ENCODE assay signal across 12 cellular contexts in the genomic region with DNA sequence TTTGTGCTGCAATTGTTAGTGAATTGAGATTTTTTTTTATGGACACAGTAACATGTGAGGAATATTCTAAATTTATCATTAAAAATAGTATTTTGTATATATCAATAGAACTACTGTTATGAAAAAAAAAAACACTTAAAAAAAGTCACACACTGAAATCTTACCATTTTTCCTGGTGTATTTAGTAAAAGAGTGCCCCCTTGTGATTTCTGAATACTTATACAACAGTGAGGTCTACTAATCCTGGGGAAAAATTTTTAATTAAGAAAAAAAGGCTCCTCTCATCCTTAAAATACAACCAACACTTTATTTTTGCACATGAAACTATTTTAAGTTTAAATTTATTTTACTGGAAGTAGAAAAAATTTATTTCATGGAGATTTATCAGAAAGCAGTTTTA. TPM values are rescaled to one million over a fixed set of nuclear protein-coding genes. Genes with fewer than 3 reads are reported as not detected.
A peak's percentile ranks its signal among the peaks of the same experiment; 100 is the strongest.
DNase-seq lines count a peak whose midpoint lies in the region; ATAC-seq, FAIRE-seq and TF ChIP-seq lines count a peak whose summit lies in the region.
"Had no signal": no experiment of that assay in that cellular context is flagged by ENCODE, and none has a peak within 500 bp of the region (broad histone marks: within the 10 kb centered on the region; RNA-seq: fewer than 3 reads in every experiment).

No MANE protein-coding gene starts in this region.

- no peak for TF ChIP-seq POLR2A in GM12878 (IDR thresholded peaks at IDR 0.05; ENCODE audit: low read depth, low read length)

- H3K9ac ChIP-seq in GM12878 (ENCODE audit: control insufficient read depth, insufficient read depth, low read length), result no peak overlapping the region

- no peak for FAIRE-seq in GM12878 (lab: Jason Lieb, UNC)

- H3K9me3 Mint-ChIP-seq in activated naive CD4-positive, alpha-beta T cell treated with anti-CD3 and anti-CD28 coated beads, Interleukin-2, amount 10 ng/mL, durations not matched to agents 7 days and 5 days, result peaks cover 8% of the 10 kb centered on the region

- H3K4me1 Mint-ChIP-seq in activated naive CD4-positive, alpha-beta T cell treated with anti-CD3 and anti-CD28 coated beads, Interleukin-2, amount 10 ng/mL, durations not matched to agents 7 days and 5 days, result no peaks in the 10 kb centered on the region

- H3K4me1 ChIP-seq in GM12878 (ENCODE audit: control insufficient read depth, insufficient read depth, low read length), result no peaks in the 10 kb centered on the region

- H3K27ac ChIP-seq in GM12878 (ENCODE audit: control insufficient read depth, insufficient read depth), result no peak overlapping the region
- H3K27ac ChIP-seq: ovary had no signal

- POLR2A ChIA-PET in GM12878 (lab: Charles Lee), result no interaction called here

- no peaks in the 10 kb centered on the region for H4K20me1 ChIP-seq in GM12878 (ENCODE audit: control insufficient read depth, insufficient read depth)

- in situ Hi-C loops in GM13977 (cut with MboI; ENCODE audit: low pct_unique_long_range_greater_than_20kb, low sequenced_read_pairs, unreplicated experiment), result loop anchor here (25.0 kb wide), 1 partner anchor 278 kb away; no protein-coding TSS in a partner anchor
- in situ Hi-C loops in GM12878 (cut with MboI), result loop anchor here (25.0 kb wide), 1 partner anchor 1128 kb away; no protein-coding TSS in a partner anchor

- no peak for DNase-seq in GM13977 (ENCODE audit: low spot score)
- peak; percentile 36 for DNase-seq in NCI-H1105 treated with DMSO at 0.1 percent for 48 hours (lab: John Stamatoyannopoulos, UW)
- DNase-seq in GM12878 (ENCODE audit: low read depth, low spot score), result no peak
- peak; percentile 48 for DNase-seq in medulla oblongata (ENCODE audit: extremely low spot score)
- no peak for DNase-seq in activated naive CD4-positive, alpha-beta T cell treated with anti-CD3 and anti-CD28 coated beads, Interleukin-2, amount 10 ng/mL, durations not matched to agents 7 days and 5 days
- no peak for DNase-seq in NCI-H2107 (lab: John Stamatoyannopoulos, UW)
- DNase-seq: ovary; stimulated activated naive CD8-positive, alpha-beta T cell treated with anti-CD3 and anti-CD28 coated beads, Interleukin-15, Interleukin-2, amounts not matched to agents 100 U/mL and 50 U/mL, for 24 hours had no signal

- no peak overlapping the region for H3K4me2 ChIP-seq in GM12878 (ENCODE audit: control insufficient read depth, insufficient read depth)

- no peaks in the 10 kb centered on the region for H3K36me3 Mint-ChIP-seq in activated naive CD4-positive, alpha-beta T cell treated with anti-CD3 and anti-CD28 coated beads, Interleukin-2, amount 10 ng/mL, durations not matched to agents 7 days and 5 days

- no TSS peak for BruUV-seq in GM12878 (replicated peaks; lab: Mats Ljungman, UMichigan)

- H3K4me3 ChIP-seq in GM12878, result no peak overlapping the region
- H3K4me3 ChIP-seq: ovary had no signal

- H3K36me3 ChIP-seq in GM12878 (ENCODE audit: control insufficient read depth in 2 of 2, insufficient read depth in 2 of 2, low read length in 1 of 2), result no peaks in the 10 kb centered on the region
- H3K36me3 ChIP-seq: ovary had no signal

- H3K27me3 Mint-ChIP-seq in activated naive CD4-positive, alpha-beta T cell treated with anti-CD3 and anti-CD28 coated beads, Interleukin-2, amount 10 ng/mL, durations not matched to agents 7 days and 5 days, result no peaks in the 10 kb centered on the region

- no peaks in the 10 kb centered on the region for H3K79me2 ChIP-seq in GM12878 (ENCODE audit: control insufficient read depth, insufficient read depth, low read length)

- no peak overlapping the region for H2AFZ ChIP-seq in GM12878 (ENCODE audit: control insufficient read depth, low read depth, low read length)

- intact Hi-C loops in GM12878 (cut with micrococcal nuclease; ENCODE audit: unreplicated experiment), result loop anchor here (1.0 to 5.0 kb wide), 3 partner anchors 269 to 1125 kb away; no protein-coding TSS in a partner anchor

- ATAC-seq in GM12878, result peak; percentile 44; the same call in 2 of the 3 replicates
- ATAC-seq in HG02970 (IDR thresholded peaks at IDR 0.05; ENCODE audit: low FRiP score, unreplicated experiment), result no peak
- ATAC-seq in GM19328 (IDR thresholded peaks at IDR 0.05; ENCODE audit: unreplicated experiment), result no peak
- ATAC-seq: stimulated activated naive CD8-positive, alpha-beta T cell treated with anti-CD3 and anti-CD28 coated beads, Interleukin-15, Interleukin-2, amounts not matched to agents 100 U/mL and 50 U/mL, for 24 hours had no signal

- TF ChIP-seq CTCF in GM13977 (IDR thresholded peaks at IDR 0.05; ENCODE audit: extremely low read depth, insufficient read depth, missing control alignments), result peak; percentile 35
- TF ChIP-seq CTCF in GM12878 (IDR thresholded peaks at IDR 0.05 in 2 of 3, conservative IDR thresholded peaks at IDR 0.05 in 1 of 3; ENCODE audit: control insufficient read depth in 2 of 3, extremely low read depth in 1 of 3, insufficient read depth in 1 of 3, low read depth in 3 of 3, low read length in 3 of 3), result peak in 2 of 3 experiments; percentile 9 to 43; a peak in 1 of 6 replicates

- H3K27me3 ChIP-seq in GM12878 (replicated peaks in 1 of 2; ENCODE audit: control insufficient read depth in 2 of 2, insufficient read depth in 2 of 2, low read length in 1 of 2), result no peaks in the 10 kb centered on the region
- H3K27me3 ChIP-seq: ovary had no signal

- no peak for TF ChIP-seq EP300 in GM12878 (IDR thresholded peaks at IDR 0.05; ENCODE audit: borderline replicate concordance in 1 of 2, control insufficient read depth in 1 of 2, low read depth in 2 of 2, low read length in 2 of 2)

- H3K9me3 ChIP-seq in GM12878 (replicated peaks; ENCODE audit: control insufficient read depth, insufficient read depth, low read length), result no peaks in the 10 kb centered on the region
- H3K9me3 ChIP-seq: ovary had no signal

- H3K27ac Mint-ChIP-seq in activated naive CD4-positive, alpha-beta T cell treated with anti-CD3 and anti-CD28 coated beads, Interleukin-2, amount 10 ng/mL, durations not matched to agents 7 days and 5 days, result no peak overlapping the region
- H3K27ac Mint-ChIP-seq: T-helper 1 cell treated with Interleukin-12 subunit alpha and Interleukin-12 subunit beta and Interleukin-4 antibody, amounts not matched to agents 30 μg/mL and 1 μg/mL, for 36 hours had no signal

- SMC1A ChIA-PET in GM12878 (lab: Charles Lee; ENCODE audit: uncharacterized antibody, unreplicated experiment), result interaction anchor here (0.6 to 2.0 kb wide), 5 partner anchors 93 to 1125 kb away, joined by 3 to 12 read pairs (median 3); no protein-coding TSS in a partner anchor

- peak; percentile 66 for TF ChIP-seq RAD21 in GM12878 (IDR thresholded peaks at IDR 0.05; ENCODE audit: insufficient read depth, low read depth, low read length)

- no peak overlapping the region for H3K4me3 Mint-ChIP-seq in activated naive CD4-positive, alpha-beta T cell treated with anti-CD3 and anti-CD28 coated beads, Interleukin-2, amount 10 ng/mL, durations not matched to agents 7 days and 5 days
- H3K4me3 Mint-ChIP-seq: T-helper 1 cell treated with Interleukin-12 subunit alpha and Interleukin-12 subunit beta and Interleukin-4 antibody, amounts not matched to agents 30 μg/mL and 1 μg/mL, for 36 hours had no signal

- RAD21 ChIA-PET in GM12878 (lab: Charles Lee; ENCODE audit: unreplicated experiment), result interaction anchor here (1.1 to 2.9 kb wide), 4 partner anchors 136 to 1125 kb away, joined by 3 to 13 read pairs (median 4); no protein-coding TSS in a partner anchor

- CTCF ChIA-PET in GM12878 (lab: Yijun Ruan, JAX), result interaction anchor here (0.6 to 5.4 kb wide), 8 partner anchors 18 to 1223 kb away, joined by 3 to 25 read pairs (median 4); no protein-coding TSS in a partner anchor
- CTCF ChIA-PET in activated naive CD4-positive, alpha-beta T cell treated with anti-CD3 and anti-CD28 coated beads, Interleukin-2, amount 10 ng/mL, durations not matched to agents 7 days and 5 days (lab: Charles Lee), result no interaction called here

TF ChIP-seq in GM12878, 131 proteins besides CTCF, POLR2A, EP300 and RAD21 (continues in another document):
- TF ChIP-seq, protein P1, sequence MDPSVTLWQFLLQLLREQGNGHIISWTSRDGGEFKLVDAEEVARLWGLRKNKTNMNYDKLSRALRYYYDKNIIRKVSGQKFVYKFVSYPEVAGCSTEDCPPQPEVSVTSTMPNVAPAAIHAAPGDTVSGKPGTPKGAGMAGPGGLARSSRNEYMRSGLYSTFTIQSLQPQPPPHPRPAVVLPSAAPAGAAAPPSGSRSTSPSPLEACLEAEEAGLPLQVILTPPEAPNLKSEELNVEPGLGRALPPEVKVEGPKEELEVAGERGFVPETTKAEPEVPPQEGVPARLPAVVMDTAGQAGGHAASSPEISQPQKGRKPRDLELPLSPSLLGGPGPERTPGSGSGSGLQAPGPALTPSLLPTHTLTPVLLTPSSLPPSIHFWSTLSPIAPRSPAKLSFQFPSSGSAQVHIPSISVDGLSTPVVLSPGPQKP (IDR thresholded peaks at IDR 0.05; ENCODE audit: low read depth, low read length), result no peak
- TF ChIP-seq POU2F2 (IDR thresholded peaks at IDR 0.05; ENCODE audit: borderline replicate concordance, low read depth, low read length), result no peak
- peak; percentile 50; the same call in 1 of the 2 replicates for TF ChIP-seq ZNF384 (IDR thresholded peaks at IDR 0.05; ENCODE audit: borderline replicate concordance, low read depth, low read length)
- peak; percentile 54; the same call in 1 of the 2 replicates for TF ChIP-seq SMC3 (IDR thresholded peaks at IDR 0.05; ENCODE audit: borderline replicate concordance, low read length)
- no peak for TF ChIP-seq GATAD2B (conservative IDR thresholded peaks at IDR 0.05; ENCODE audit: low read depth)

RNA-seq across cellular contexts. Expression of a gene that starts 56.4 kb away (rescaled TPM):
- 0.49 and 0.71 TPM in 2 replicates for total RNA-seq in GM12878 (2013; cell fraction: nucleolus; rRNA removed)
- total RNA-seq in GM12878 (2014; rRNA removed) (not detected in 2 replicates), GM12878 (2014; rRNA removed; fragmentation: Illumina TruSeq; extraction: Trizol) (not detected in 2 replicates), GM12878 (2021) (not detected in 2 replicates)
- polyA plus RNA-seq in GM12878 (2011; ENCODE audit: low read depth), result not detected
- polyA plus RNA-seq in GM12878 (2011; rRNA removed) (0.20 and 0.39 TPM in 2 replicates), GM12878 (2014; fragmentation: Illumina TruSeq; extraction: Trizol) (0.09 TPM in 1 of 2 replicates, not detected in the other), GM12878 (2014; fragmentation: Nextera tagmentation; extraction: Ambion mirVana) (under 1 TPM; 0.09 to 0.16 TPM), GM12878 (2014; rRNA removed) (0.06 TPM in 1 of 2 replicates, not detected in the other), GM12878 (2016; fragmentation: Nextera tagmentation; extraction: Ambion mirVana) (not detected)
- polyA plus RNA-seq in GM12878 (2011; cell fraction: cytosol; rRNA removed), result 0.07 and 0.33 TPM in 2 replicates
- polyA plus RNA-seq in GM12878 (2011; cell fraction: nucleus; rRNA removed), result 0.21 and 0.53 TPM in 2 replicates
- not detected in 2 replicates for polyA plus RNA-seq in GM12878 (2012)
- polyA minus RNA-seq in GM12878 (2011; rRNA and poly(A)+ RNA removed), result 0.46 and 0.73 TPM in 2 replicates
- polyA minus RNA-seq in GM12878 (2011; cell fraction: cytosol; rRNA and poly(A)+ RNA removed), result not detected in 2 replicates
- 0.73 and 2.1 TPM in 2 replicates for polyA minus RNA-seq in GM12878 (2011; cell fraction: nucleus; rRNA and poly(A)+ RNA removed)
- total RNA-seq: dermis microvascular lymphatic vessel endothelial cell had no signal

Comparison
In these comparisons a context has a peak if more than half of its experiments do, and no peak if none do; other contexts are left out.
1. DNase-seq: peak in NCI-H1105 treated with DMSO at 0.1 percent for 48 hours (single experiment) and medulla oblongata (single experiment); none in GM13977 (single experiment), GM12878 (single experiment), activated naive CD4-positive, alpha-beta T cell treated with anti-CD3 and anti-CD28 coated beads, Interleukin-2, amount 10 ng/mL, durations not matched to agents 7 days and 5 days (single experiment) and NCI-H2107 (single experiment).